ENCODE assay signal across 27 cellular contexts in genomic region chr17:50699410-50699809, GRCh38. TPM values are rescaled to one million over a fixed set of nuclear protein-coding genes. Genes with fewer than 3 reads are reported as not detected.
DNase-seq lines count a peak whose midpoint lies in the region; ATAC-seq, FAIRE-seq and TF ChIP-seq lines count a peak whose summit lies in the region.
"Had no signal": no experiment of that assay in that cellular context is flagged by ENCODE, and none has a peak within 500 bp of the region (broad histone marks: within the 10 kb centered on the region; RNA-seq: fewer than 3 reads in every experiment).

No MANE protein-coding gene starts in this region.

- DNase-seq in A549 (ENCODE audit: low read depth in 1 of 2, low spot score in 1 of 2): peak in 1 of 2 experiments; percentile 72
- peak; percentile 37 for DNase-seq in LHCN-M2 (ENCODE audit: low read depth)
- DNase-seq in astrocyte (ENCODE audit: low read depth): peak; percentile 46
- DNase-seq in naive thymus-derived CD4-positive, alpha-beta T cell: no peak
- no peak for DNase-seq in NCI-H2029 (lab: John Stamatoyannopoulos, UW)
- no peak for DNase-seq in activated naive CD4-positive, alpha-beta T cell treated with anti-CD3 and anti-CD28 coated beads, Interleukin-2, amount 50 U/mL, for 72 hours (ENCODE audit: low spot score in 2 of 2)
- no peak for DNase-seq in SIG-M5 treated with dmso at 0.1 percent for 504 hours (lab: John Stamatoyannopoulos, UW; ENCODE audit: unreplicated experiment)
- DNase-seq: activated CD4-positive, alpha-beta T cell treated with anti-CD3 and anti-CD28 coated beads, Interleukin-2, amount 50 U/mL, for 1 hour; activated CD8-positive, alpha-beta memory T cell treated with anti-CD3 and anti-CD28 coated beads, Interleukin-2, amount 10 ng/mL, durations not matched to agents 7 days and 5 days; activated naive CD4-positive, alpha-beta T cell treated with Interleukin-2 at 50 U/mL for 16 hours; activated T-cell treated with anti-CD3 and anti-CD28 coated beads, Interleukin-2, amount 50 U/mL, for 48 hours; colonic mucosa; effector memory CD8-positive, alpha-beta T cell; MM.1S; NCI-H1417; NCI-H2081; NCI-H774; sigmoid colon; SK-N-SH; stimulated activated CD4-positive, alpha-beta T cell treated with anti-CD3 and anti-CD28 coated beads, Interleukin-15, amount 100 ng/mL, for 24 hours; stimulated activated naive CD4-positive, alpha-beta T cell had no signal

- peaks cover 49% of the 10 kb centered on the region for H3K36me3 ChIP-seq in astrocyte (ENCODE audit: insufficient read depth, low read length)
- peaks cover 9 to 68% (median 14%) of the 10 kb centered on the region in 3 experiments for H3K36me3 ChIP-seq in naive thymus-derived CD4-positive, alpha-beta T cell (ENCODE audit: control insufficient read depth in 2 of 3, insufficient read depth in 3 of 3, low read length in 3 of 3)

- CTCF ChIA-PET in A549 (lab: Yijun Ruan, JAX): interaction anchor here (3.0 to 52.6 kb wide), 5 partner anchors 26 to 153 kb away, joined by 15 to 2097 read pairs (median 753); partner anchors contain the start of genes ABCC3, CACNA1G and SPATA20
- CTCF ChIA-PET in naive thymus-derived CD4-positive, alpha-beta T cell (lab: Charles Lee): no interaction called here

- no peak for TF ChIP-seq POLR2A in A549 (IDR thresholded peaks at IDR 0.05; ENCODE audit: low read length)

- peak overlapping the region; percentile 53 for H3K4me2 ChIP-seq in A549
- H3K4me2 ChIP-seq in astrocyte (ENCODE audit: low read length): peak overlapping the region; percentile 56
- H3K4me2 ChIP-seq: hepatocyte, SK-N-SH had no signal

- H3K9ac ChIP-seq in astrocyte (ENCODE audit: low read length): peak overlapping the region; percentile 28
- H3K9ac ChIP-seq: SK-N-SH had no signal

- FAIRE-seq in A549 (lab: Jason Lieb, UNC) (no peak), astrocyte (lab: Jason Lieb, UNC) (no peak)
- FAIRE-seq: K562 had no signal

- H3K4me1 ChIP-seq in A549: peaks cover 98% of the 10 kb centered on the region
- peaks cover 4% of the 10 kb centered on the region for H3K4me1 ChIP-seq in astrocyte (ENCODE audit: insufficient read depth, low read length)
- peaks cover 0 to 5% of the 10 kb centered on the region in 2 donors for H3K4me1 ChIP-seq in naive thymus-derived CD4-positive, alpha-beta T cell (ENCODE audit: control insufficient read depth in 2 of 2, insufficient read depth in 2 of 2, low read length in 2 of 2)
- H3K4me1 ChIP-seq: colonic mucosa had no signal

- no peak for TF ChIP-seq EP300 in A549 (IDR thresholded peaks at IDR 0.05)

- H4K20me1 ChIP-seq in astrocyte (ENCODE audit: insufficient read depth, low read length): peaks cover 41% of the 10 kb centered on the region

- peak; percentile 14 to 37; a peak in 4 of 6 replicates for ATAC-seq in A549
- ATAC-seq in naive thymus-derived CD4-positive, alpha-beta T cell: no peak
- ATAC-seq in activated T-helper 17 cell treated with anti-CD3 and anti-CD28 coated beads, Interleukin-2, amount 50 U/mL, for 72 hours (replicated peaks): no peak
- ATAC-seq in activated naive CD4-positive, alpha-beta T cell treated with anti-CD3 and anti-CD28 coated beads, Interleukin-2, amount 50 U/mL, for 72 hours: no peak
- ATAC-seq: activated CD8-positive, alpha-beta memory T cell treated with anti-CD3 and anti-CD28 coated beads, Interleukin-2, amount 10 ng/mL, durations not matched to agents 7 days and 5 days; effector memory CD8-positive, alpha-beta T cell; gastroesophageal sphincter; K562 had no signal

- POLR2A ChIA-PET in A549 (lab: Yijun Ruan, JAX): interaction anchor here (10.9 kb wide), 1 partner anchor 61 kb away, joined by 147 read pairs; no protein-coding TSS in a partner anchor
- POLR2A ChIA-PET in naive thymus-derived CD4-positive, alpha-beta T cell (lab: Charles Lee): no interaction called here

- intact Hi-C loops in naive thymus-derived CD4-positive, alpha-beta T cell (cut with micrococcal nuclease): loop anchor here in 1 of 2 donors (2.0 kb wide), 1 partner anchor 221 kb away; the partner anchor contains the start of gene RSAD1

- H3K27ac ChIP-seq in A549 (peak overlapping the region; percentile 71 to 97), astrocyte (ENCODE audit: low read depth, low read length) (peak overlapping the region; percentile 11)
- H3K27ac ChIP-seq in naive thymus-derived CD4-positive, alpha-beta T cell (ENCODE audit: low read depth, low read length): peak overlapping the region; percentile 2
- H3K27ac ChIP-seq: colonic mucosa, gastroesophageal sphincter, hepatocyte, sigmoid colon had no signal

- H3K36me3 Mint-ChIP-seq in astrocyte (ENCODE audit: low read depth, unreplicated experiment): peaks cover 16% of the 10 kb centered on the region
- peaks cover 6 to 56% (median 31%) of the 10 kb centered on the region in 5 donors for H3K36me3 Mint-ChIP-seq in naive thymus-derived CD4-positive, alpha-beta T cell
- H3K36me3 Mint-ChIP-seq in activated T-helper 17 cell treated with anti-CD3 and anti-CD28 coated beads, Interleukin-2, amount 50 U/mL, for 72 hours (ENCODE audit: low read depth): peaks cover 94% of the 10 kb centered on the region
- H3K36me3 Mint-ChIP-seq in activated naive CD4-positive, alpha-beta T cell treated with anti-CD3 and anti-CD28 coated beads, Interleukin-2, amount 50 U/mL, for 72 hours: peaks cover 0 to 16% of the 10 kb centered on the region in 2 donors

- peaks cover 16% of the 10 kb centered on the region for H3K4me1 Mint-ChIP-seq in astrocyte (ENCODE audit: low read depth, unreplicated experiment)
- peaks cover 13 to 46% (median 41%) of the 10 kb centered on the region in 7 donors for H3K4me1 Mint-ChIP-seq in naive thymus-derived CD4-positive, alpha-beta T cell
- H3K4me1 Mint-ChIP-seq in activated T-helper 17 cell treated with anti-CD3 and anti-CD28 coated beads, Interleukin-2, amount 50 U/mL, for 72 hours: peaks cover 10% of the 10 kb centered on the region

- no peaks in the 10 kb centered on the region for H3K27me3 ChIP-seq in astrocyte (ENCODE audit: insufficient read depth, low read length)
- no peaks in the 10 kb centered on the region for H3K27me3 ChIP-seq in naive thymus-derived CD4-positive, alpha-beta T cell (ENCODE audit: control insufficient read depth in 2 of 2, insufficient read depth in 2 of 2, low read length in 2 of 2)
- H3K27me3 ChIP-seq: colonic mucosa, gastroesophageal sphincter, hepatocyte, sigmoid colon had no signal

- no peaks in the 10 kb centered on the region for H3K27me3 Mint-ChIP-seq in astrocyte (ENCODE audit: low read depth, unreplicated experiment)
- no peaks in the 10 kb centered on the region for H3K27me3 Mint-ChIP-seq in naive thymus-derived CD4-positive, alpha-beta T cell
- H3K27me3 Mint-ChIP-seq in activated T-helper 17 cell treated with anti-CD3 and anti-CD28 coated beads, Interleukin-2, amount 50 U/mL, for 72 hours: no peaks in the 10 kb centered on the region
- H3K27me3 Mint-ChIP-seq: activated CD8-positive, alpha-beta memory T cell treated with anti-CD3 and anti-CD28 coated beads, Interleukin-2, amount 10 ng/mL, durations not matched to agents 7 days and 5 days; effector memory CD8-positive, alpha-beta T cell had no signal

- no peak overlapping the region for H3K27ac Mint-ChIP-seq in astrocyte (ENCODE audit: unreplicated experiment)
- peak overlapping the region in 1 of 9 donors; percentile 23 for H3K27ac Mint-ChIP-seq in naive thymus-derived CD4-positive, alpha-beta T cell
- no peak overlapping the region for H3K27ac Mint-ChIP-seq in activated T-helper 17 cell treated with anti-CD3 and anti-CD28 coated beads, Interleukin-2, amount 50 U/mL, for 72 hours
- H3K27ac Mint-ChIP-seq in activated naive CD4-positive, alpha-beta T cell treated with anti-CD3 and anti-CD28 coated beads, Interleukin-2, amount 50 U/mL, for 72 hours: no peak overlapping the region
- H3K27ac Mint-ChIP-seq: activated CD8-positive, alpha-beta memory T cell treated with anti-CD3 and anti-CD28 coated beads, Interleukin-2, amount 10 ng/mL, durations not matched to agents 7 days and 5 days; T-helper 2 cell treated with Interferon-gamma antibody and Interleukin-4, amounts not matched to agents 5 μg/mL and 100 μg/mL, for 36 hours had no signal

- TF ChIP-seq CTCF in A549 (IDR thresholded peaks at IDR 0.05) (no peak), astrocyte (IDR thresholded peaks at IDR 0.05; ENCODE audit: insufficient read depth, low read depth, low read length) (no peak)

- TF ChIP-seq RAD21 in A549 (conservative IDR thresholded peaks at IDR 0.05 in 1 of 2, IDR thresholded peaks at IDR 0.05 in 1 of 2): no peak

- 11% methylated on average over 7 of the region's 7 CpGs for WGBS in A549 (ENCODE audit: missing lambda C conversion rate)

- no peaks in the 10 kb centered on the region for H3K9me3 Mint-ChIP-seq in astrocyte (ENCODE audit: unreplicated experiment)
- H3K9me3 Mint-ChIP-seq in naive thymus-derived CD4-positive, alpha-beta T cell: no peaks in the 10 kb centered on the region
- no peaks in the 10 kb centered on the region for H3K9me3 Mint-ChIP-seq in activated T-helper 17 cell treated with anti-CD3 and anti-CD28 coated beads, Interleukin-2, amount 50 U/mL, for 72 hours
- no peaks in the 10 kb centered on the region for H3K9me3 Mint-ChIP-seq in activated naive CD4-positive, alpha-beta T cell treated with anti-CD3 and anti-CD28 coated beads, Interleukin-2, amount 50 U/mL, for 72 hours
- H3K9me3 Mint-ChIP-seq: effector memory CD8-positive, alpha-beta T cell; T-helper 2 cell treated with Interferon-gamma antibody and Interleukin-4, amounts not matched to agents 5 μg/mL and 100 μg/mL, for 36 hours had no signal

- H3K9me3 ChIP-seq in A549 (no peaks in the 10 kb centered on the region), astrocyte (ENCODE audit: insufficient read depth, low read depth, low read length) (no peaks in the 10 kb centered on the region)
- H3K9me3 ChIP-seq in naive thymus-derived CD4-positive, alpha-beta T cell (ENCODE audit: control insufficient read depth in 2 of 3, low read length in 3 of 3): no peaks in the 10 kb centered on the region
- H3K9me3 ChIP-seq: colonic mucosa, gastroesophageal sphincter, HAP-1, sigmoid colon, SK-N-SH had no signal

- no peak overlapping the region for H3K4me3 ChIP-seq in A549
- H3K4me3 ChIP-seq in astrocyte (ENCODE audit: insufficient read depth, low read depth, low read length): no peak overlapping the region
- no peak overlapping the region for H3K4me3 ChIP-seq in naive thymus-derived CD4-positive, alpha-beta T cell (ENCODE audit: low read length)
- H3K4me3 ChIP-seq: colonic mucosa, gastroesophageal sphincter, HAP-1, hepatocyte, K562, sigmoid colon had no signal

- H2AFZ ChIP-seq in astrocyte (ENCODE audit: low read depth, low read length): no peak overlapping the region
- H2AFZ ChIP-seq: hepatocyte had no signal

- peak overlapping the region; percentile 45 for H3K4me3 Mint-ChIP-seq in astrocyte (ENCODE audit: unreplicated experiment)
- no peak overlapping the region for H3K4me3 Mint-ChIP-seq in naive thymus-derived CD4-positive, alpha-beta T cell
- H3K4me3 Mint-ChIP-seq in activated T-helper 17 cell treated with anti-CD3 and anti-CD28 coated beads, Interleukin-2, amount 50 U/mL, for 72 hours: no peak overlapping the region
- H3K4me3 Mint-ChIP-seq: activated CD8-positive, alpha-beta memory T cell treated with anti-CD3 and anti-CD28 coated beads, Interleukin-2, amount 10 ng/mL, durations not matched to agents 7 days and 5 days; effector memory CD8-positive, alpha-beta T cell; T-helper 2 cell treated with Interferon-gamma antibody and Interleukin-4, amounts not matched to agents 5 μg/mL and 100 μg/mL, for 36 hours had no signal

- H3K79me2 ChIP-seq in astrocyte (ENCODE audit: insufficient read depth, low read length): peaks cover 41% of the 10 kb centered on the region

RNA-seq across cellular contexts. Expression of gene ANKRD40, which starts 8.3 kb away (rescaled TPM):
- polyA plus RNA-seq in A549 (2011; rRNA removed) (68.5 and 84.3 TPM in 2 replicates), A549 (2017; fragmentation: RNase III; extraction: RNeasy Plus Mini Kit Qiagen cat#74134 plus additional on column Dnase treatment) (44.2 to 55.2 TPM (median 50.1 TPM) in 3 replicates)
- 31.1 and 36.1 TPM in 2 replicates for polyA plus RNA-seq in A549 (2012; cell fraction: cytosol; rRNA removed)
- polyA plus RNA-seq in A549 (2012; cell fraction: nucleus; rRNA removed): 20.0 and 27.7 TPM in 2 replicates
- polyA minus RNA-seq in A549 (2011; rRNA and poly(A)+ RNA removed): 31.0 and 37.0 TPM in 2 replicates
- total RNA-seq in LHCN-M2 (2014; rRNA removed) (31.3 and 34.2 TPM in 2 replicates), astrocyte (37.0 and 38.3 TPM in 2 replicates)
- 14.9 TPM for polyA plus RNA-seq in LHCN-M2 (2012)
- 10 to 100 TPM; 27.4 to 37.2 (median 33.4) TPM for total RNA-seq in naive thymus-derived CD4-positive, alpha-beta T cell
- 1 to 10 TPM; 3.6 to 5.7 TPM for polyA plus RNA-seq in naive thymus-derived CD4-positive, alpha-beta T cell
- total RNA-seq in activated T-helper 17 cell treated with anti-CD3 and anti-CD28 coated beads, Interleukin-2, amount 50 U/mL, for 72 hours: 10 to 100 TPM; 13.0 to 29.9 TPM
- total RNA-seq in activated naive CD4-positive, alpha-beta T cell treated with anti-CD3 and anti-CD28 coated beads, Interleukin-2, amount 50 U/mL, for 72 hours: 10 to 100 TPM in 1 of 2 donors, 1 to 10 TPM in 1; 9.2 to 25.6 TPM

RNA-seq across cellular contexts. Expression of gene LUC7L3, which starts 20.0 kb away (rescaled TPM):
- polyA plus RNA-seq in A549 (2011; rRNA removed) (117 and 209 TPM in 2 replicates), A549 (2017; fragmentation: RNase III; extraction: RNeasy Plus Mini Kit Qiagen cat#74134 plus additional on column Dnase treatment) (165 to 211 TPM (median 207 TPM) in 3 replicates)
- 49.5 and 58.7 TPM in 2 replicates for polyA plus RNA-seq in A549 (2012; cell fraction: cytosol; rRNA removed)
- 125 and 135 TPM in 2 replicates for polyA plus RNA-seq in A549 (2012; cell fraction: nucleus; rRNA removed)
- 15.6 and 16.2 TPM in 2 replicates for polyA minus RNA-seq in A549 (2011; rRNA and poly(A)+ RNA removed)
- total RNA-seq in LHCN-M2 (2014; rRNA removed) (44.8 and 47.9 TPM in 2 replicates), astrocyte (85.1 and 93.0 TPM in 2 replicates)
- 40.3 TPM for polyA plus RNA-seq in LHCN-M2 (2012)
- 100 to 1,000 TPM; 131 to 331 (median 149) TPM for total RNA-seq in naive thymus-derived CD4-positive, alpha-beta T cell
- polyA plus RNA-seq in naive thymus-derived CD4-positive, alpha-beta T cell: 10 to 100 TPM; 41.8 to 65.3 TPM
- 100 to 1,000 TPM; 113 to 142 TPM for total RNA-seq in activated T-helper 17 cell treated with anti-CD3 and anti-CD28 coated beads, Interleukin-2, amount 50 U/mL, for 72 hours
- 100 to 1,000 TPM; 128 to 145 TPM for total RNA-seq in activated naive CD4-positive, alpha-beta T cell treated with anti-CD3 and anti-CD28 coated beads, Interleukin-2, amount 50 U/mL, for 72 hours

Comparison
In these comparisons a context has a peak if more than half of its experiments do, and no peak if none do; other contexts are left out.
1. ATAC-seq: peak in A549 (2 of 2); none in naive thymus-derived CD4-positive, alpha-beta T cell (single experiment), activated T-helper 17 cell treated with anti-CD3 and anti-CD28 coated beads, Interleukin-2, amount 50 U/mL, for 72 hours (single experiment) and activated naive CD4-positive, alpha-beta T cell treated with anti-CD3 and anti-CD28 coated beads, Interleukin-2, amount 50 U/mL, for 72 hours (0 of 2).
2. DNase-seq: peak in LHCN-M2 (single experiment) and astrocyte (single experiment); none in naive thymus-derived CD4-positive, alpha-beta T cell (0 of 9), NCI-H2029 (single experiment), activated naive CD4-positive, alpha-beta T cell treated with anti-CD3 and anti-CD28 coated beads, Interleukin-2, amount 50 U/mL, for 72 hours (0 of 2) and SIG-M5 treated with dmso at 0.1 percent for 504 hours (single experiment).
3. H3K27ac ChIP-seq: peak in every context shown above with its lines; median percentile 84 in A549; 11 in astrocyte; 2 in naive thymus-derived CD4-positive, alpha-beta T cell.